Comparison of ENCODE assay signal across 28 cellular contexts in genomic region chr12:85630851-85631250, GRCh38.
"Had no signal": no experiment of that assay in that cellular context is flagged by ENCODE, and none has a peak within 500 bp of the region (broad histone marks: within the 10 kb centered on the region; RNA-seq: fewer than 3 reads in every experiment).

No MANE protein-coding gene starts in this region.

- H2AFZ ChIP-seq: hepatocyte, parathyroid adenoma had no signal

- H3K9ac ChIP-seq: parathyroid adenoma had no signal

- H3K4me1 Mint-ChIP-seq: naive B cell; neural crest cell; stimulated activated naive CD8-positive, alpha-beta T cell treated with anti-CD3 and anti-CD28 coated beads, Interleukin-15, amount 100 ng/mL, for 72 hours had no signal

- H3K4me1 ChIP-seq: gastroesophageal sphincter, parathyroid adenoma, right lobe of liver, thyroid gland had no signal

- H3K4me3 Mint-ChIP-seq: mesothelial cell of epicardium; naive B cell; natural killer cell treated with Interleukin-12 subunit alpha and Interleukin-12 subunit beta and Interleukin-15 and Interleukin-18, amount 100 ng/mL, for 72 hours; neural crest cell; stimulated activated naive CD8-positive, alpha-beta T cell treated with anti-CD3 and anti-CD28 coated beads, Interleukin-15, amount 100 ng/mL, for 72 hours had no signal

- H3K9me3 Mint-ChIP-seq: neural crest cell had no signal

- H3K4me3 ChIP-seq: dorsolateral prefrontal cortex, gastroesophageal sphincter, heart left ventricle, hepatocyte, lung, mucosa of descending colon, right lobe of liver, thyroid gland had no signal

- DNase-seq: dorsolateral prefrontal cortex; effector CD4-positive, alpha-beta T cell; foreskin fibroblast; heart left ventricle; kidney; mesenchymal stem cell; mucosa of descending colon; naive B cell; right lobe of liver; small intestine; stimulated activated CD4-positive, alpha-beta T cell treated with anti-CD3 and anti-CD28 coated beads, Interleukin-15, amount 100 ng/mL, for 24 hours; stimulated activated CD4-positive, alpha-beta T cell treated with anti-CD3 and anti-CD28 coated beads, Interleukin-4, amount 100 ng/mL, for 1 hour; stimulated activated CD8-positive, alpha-beta memory T cell treated with anti-CD3 and anti-CD28 coated beads, Interleukin-4, amount 100 ng/mL, for 48 hours; stimulated activated naive CD4-positive, alpha-beta T cell; stimulated activated naive CD8-positive, alpha-beta T cell treated with anti-CD3 and anti-CD28 coated beads, Interleukin-15, amount 100 ng/mL, for 72 hours; thyroid gland; trophoblast cell had no signal

- H3K36me3 ChIP-seq: gastroesophageal sphincter, heart left ventricle, neutrophil, right lobe of liver, thyroid gland had no signal

- H3K79me2 ChIP-seq: hepatocyte, parathyroid adenoma had no signal

- H3K36me3 Mint-ChIP-seq: mesothelial cell of epicardium; naive B cell; natural killer cell treated with Interleukin-12 subunit alpha and Interleukin-12 subunit beta and Interleukin-15 and Interleukin-18, amount 100 ng/mL, for 72 hours had no signal

- H3K27ac ChIP-seq: dorsolateral prefrontal cortex, gastroesophageal sphincter, heart left ventricle, hepatocyte, neutrophil, parathyroid adenoma, right lobe of liver, thyroid gland had no signal

- H3K4me2 ChIP-seq: hepatocyte had no signal

- H3K9me3 ChIP-seq: gastroesophageal sphincter, heart left ventricle, mucosa of descending colon, neutrophil, right lobe of liver, thyroid gland had no signal

- H3K27me3 ChIP-seq: gastroesophageal sphincter, heart left ventricle, hepatocyte, neutrophil, right lobe of liver, thyroid gland had no signal

- H3K27me3 Mint-ChIP-seq: naive B cell; natural killer cell treated with Interleukin-12 subunit alpha and Interleukin-12 subunit beta and Interleukin-15 and Interleukin-18, amount 100 ng/mL, for 72 hours; progenitor cell of endocrine pancreas; stimulated activated naive CD8-positive, alpha-beta T cell treated with anti-CD3 and anti-CD28 coated beads, Interleukin-15, amount 100 ng/mL, for 72 hours had no signal

- FAIRE-seq: colon, kidney, small intestine had no signal

- ATAC-seq: gastroesophageal sphincter; heart left ventricle; left lobe of liver; mucosa of descending colon; natural killer cell treated with Interleukin-12 subunit alpha and Interleukin-12 subunit beta and Interleukin-15 and Interleukin-18, amount 100 ng/mL, for 72 hours; right lobe of liver; stimulated activated naive CD8-positive, alpha-beta T cell treated with anti-CD3 and anti-CD28 coated beads, Interleukin-15, amount 100 ng/mL, for 72 hours had no signal

- H3K27ac Mint-ChIP-seq: mesothelial cell of epicardium; naive B cell; natural killer cell treated with Interleukin-12 subunit alpha and Interleukin-12 subunit beta and Interleukin-15 and Interleukin-18, amount 100 ng/mL, for 72 hours; progenitor cell of endocrine pancreas; stimulated activated naive CD8-positive, alpha-beta T cell treated with anti-CD3 and anti-CD28 coated beads, Interleukin-15, amount 100 ng/mL, for 72 hours had no signal
